In genomic region chr12:95202691-95203476, GRCh38 we compare ENCODE assay signal across 10 cellular contexts. TPM values are rescaled to one million over a fixed set of nuclear protein-coding genes. Genes with fewer than 3 reads are reported as not detected.
DNase-seq lines count a peak whose midpoint lies in the region; ATAC-seq and TF ChIP-seq lines count a peak whose summit lies in the region.
"Had no signal": no experiment of that assay in that cellular context is flagged by ENCODE, and none has a peak within 500 bp of the region (broad histone marks: within the 10 kb centered on the region; RNA-seq: fewer than 3 reads in every experiment).

No MANE protein-coding gene starts in this region.

- no peak for TF ChIP-seq RAD21 in HCT116 (IDR thresholded peaks at IDR 0.05; ENCODE audit: low read depth)

- H3K36me3 ChIP-seq in HCT116 (ENCODE audit: control insufficient read depth in 1 of 2, insufficient read depth in 2 of 2, low read length in 2 of 2), result no peaks in the 10 kb centered on the region; a peak in 1 of 4 replicates
- no peaks in the 10 kb centered on the region for H3K36me3 ChIP-seq in adrenal gland (replicated peaks in 1 of 2)
- no peaks in the 10 kb centered on the region for H3K36me3 ChIP-seq in tibial artery

- H3K27ac ChIP-seq in HCT116 (ENCODE audit: low read depth, low read length) (peak overlapping the region; percentile 94), adrenal gland (peak overlapping the region; percentile 5 to 86 (median 63)), tibial artery (peak overlapping the region; percentile 9 to 12)
- H3K27ac ChIP-seq: HL-60 had no signal

- H3K9me2 ChIP-seq in HCT116 (ENCODE audit: insufficient read depth), result no peaks in the 10 kb centered on the region

- CTCF ChIA-PET in HCT116 (lab: Charles Lee), result interaction anchor here (1.6 kb wide), 1 partner anchor 14 kb away, joined by 4 read pairs; the partner anchor contains the start of genes FGD6 and VEZT

- POLR2A ChIA-PET in HCT116 (lab: Charles Lee), result interaction anchor here (1.0 to 2.3 kb wide), 3 partner anchors 15 to 86 kb away, joined by 3 to 7 read pairs (median 7); partner anchors contain the start of genes FGD6 and VEZT

- H3K4me1 ChIP-seq in HCT116 (ENCODE audit: control insufficient read depth in 1 of 2, insufficient read depth in 2 of 2, low read length in 2 of 2) (peaks cover 62 to 85% of the 10 kb centered on the region in 2 experiments), adrenal gland (replicated peaks in 1 of 2) (peaks cover 53 to 62% of the 10 kb centered on the region in 2 donors), tibial artery (peaks cover 0 to 36% (median 12%) of the 10 kb centered on the region in 4 donors)

- H3K27me3 ChIP-seq in HCT116 (ENCODE audit: insufficient read depth, low read length), result no peaks in the 10 kb centered on the region
- no peaks in the 10 kb centered on the region for H3K27me3 ChIP-seq in adrenal gland
- H3K27me3 ChIP-seq in tibial artery, result no peaks in the 10 kb centered on the region

- H3K79me2 ChIP-seq in HCT116 (ENCODE audit: insufficient read depth, low read length), result peaks cover 81% of the 10 kb centered on the region

- H3K9me3 ChIP-seq in HCT116 (ENCODE audit: control insufficient read depth in 1 of 2, insufficient read depth in 1 of 2, low read depth in 1 of 2, low read length in 2 of 2) (no peaks in the 10 kb centered on the region), adrenal gland (replicated peaks in 1 of 3) (no peaks in the 10 kb centered on the region), tibial artery (no peaks in the 10 kb centered on the region)

- peak overlapping the region; percentile 83 for H3K4me2 ChIP-seq in HCT116 (ENCODE audit: low read length)

- TF ChIP-seq POLR2A in HCT116 (IDR thresholded peaks at IDR 0.05; ENCODE audit: borderline replicate concordance, extremely low read depth, insufficient read depth, insufficient read length) (no peak), adrenal gland (IDR thresholded peaks at IDR 0.05) (peak in 1 of 2 donors; percentile 50)

- BruUV-seq in HCT116 (replicated peaks; lab: Mats Ljungman, UMichigan), result no TSS peak

- intact Hi-C loops in HCT116 (cut with micrococcal nuclease) (loop anchor here (5.0 kb wide), 1 partner anchor 86 kb away; no protein-coding TSS in a partner anchor), adrenal gland (cut with DNase I) (no loop called here), tibial artery (cut with DNase I; ENCODE audit: low total_unique reads) (no loop called here)

- ATAC-seq in HCT116, result no peak
- ATAC-seq in HG03175 (IDR thresholded peaks at IDR 0.05; ENCODE audit: unreplicated experiment), result no peak

- RAD21 ChIA-PET in HCT116 (lab: Charles Lee; ENCODE audit: low non-redundant PET in 1 of 2, low total read pairs in 2 of 2, uncharacterized antibody in 2 of 2, unreplicated experiment in 2 of 2), result no interaction called here

- DNase-seq in HCT116 (ENCODE audit: low read depth, low spot score) (no peak), adrenal gland (peak in 3 of 7 donors; percentile 46 to 65 (median 61)), iris pigment epithelial cell (ENCODE audit: low read depth) (peak; percentile 30), tibial artery (no peak), NCI-H1048 (lab: John Stamatoyannopoulos, UW) (no peak)
- no peak for DNase-seq in stimulated activated CD4-positive, alpha-beta T cell treated with anti-CD3 and anti-CD28 coated beads, Interleukin-15, amount 100 ng/mL, for 24 hours
- DNase-seq: NCI-H345, substantia nigra had no signal

- peak overlapping the region; percentile 68 for H3K9ac ChIP-seq in HCT116 (ENCODE audit: low read length)

- no peak overlapping the region for H2AFZ ChIP-seq in HCT116 (ENCODE audit: low read depth, low read length, poor library complexity, severe bottlenecking)

- H4K20me1 ChIP-seq in HCT116 (ENCODE audit: insufficient read depth), result no peaks in the 10 kb centered on the region

- H3K4me3 ChIP-seq in HCT116 (replicated peaks in 1 of 2; ENCODE audit: low read depth in 1 of 2, low read length in 2 of 2) (peak overlapping the region in 1 of 2 experiments; percentile 52; a peak in 1 of 4 replicates), adrenal gland (no peak overlapping the region), tibial artery (no peak overlapping the region)

- TF ChIP-seq CTCF in HCT116 (IDR thresholded peaks at IDR 0.05 in 2 of 3, conservative IDR thresholded peaks at IDR 0.05 in 1 of 3; ENCODE audit: borderline replicate concordance in 1 of 3, insufficient read depth in 1 of 3, low read depth in 2 of 3, low read length in 2 of 3) (no peak), adrenal gland (IDR thresholded peaks at IDR 0.05) (no peak), tibial artery (IDR thresholded peaks at IDR 0.05) (no peak)

- WGBS in adrenal gland, 4 donors, result 50 to 73% (median 57%) methylated on average over 3 of the region's 3 CpGs

TF ChIP-seq in HCT116, 20 proteins besides CTCF, POLR2A, EP300 and RAD21:
- TF ChIP-seq EZH2 (IDR thresholded peaks at IDR 0.05) (no peak), REST (IDR thresholded peaks at IDR 0.05; ENCODE audit: low read depth) (no peak), POLR2AphosphoS5 (IDR thresholded peaks at IDR 0.05; ENCODE audit: low read depth, low read length) (peak; percentile 22; the same call in 1 of the 2 replicates), EGR1 (IDR thresholded peaks at IDR 0.05; ENCODE audit: low read depth) (no peak)

RNA-seq across cellular contexts. Expression of gene FGD6, which starts 14.4 kb away (rescaled TPM):
- total RNA-seq in HCT116 (2021; ENCODE audit: unreplicated experiment), result 18.2 TPM
- 6.4 and 6.8 TPM in 2 replicates for polyA plus RNA-seq in HCT116 (2012)
- 10 to 100 TPM; 13.5 to 33.9 (median 23.2) TPM for total RNA-seq in adrenal gland
- polyA plus RNA-seq in adrenal gland, result 1 to 10 TPM; 2.3 to 5.7 (median 2.7) TPM

RNA-seq across cellular contexts. Expression of gene VEZT, which starts 14.7 kb away (rescaled TPM):
- 46.4 TPM for total RNA-seq in HCT116 (2021; ENCODE audit: unreplicated experiment)
- polyA plus RNA-seq in HCT116 (2012), result 15.9 and 22.7 TPM in 2 replicates
- total RNA-seq in adrenal gland, result 100 to 1,000 TPM in 2 of 8 donors, 10 to 100 TPM in 6; 50.9 to 150 (median 88.3) TPM
- 100 to 1,000 TPM in 1 of 3 donors, 10 to 100 TPM in 2; 34.8 to 152 (median 39.0) TPM for polyA plus RNA-seq in adrenal gland

Comparison
In these comparisons a context has a peak if more than half of its experiments do, and no peak if none do; other contexts are left out.
1. H3K27ac ChIP-seq: peak in every context shown above with its lines; median percentile 94 in HCT116; 63 in adrenal gland; 10 in tibial artery.